8 cellular contexts compared by ENCODE assay signal in the genomic region with DNA sequence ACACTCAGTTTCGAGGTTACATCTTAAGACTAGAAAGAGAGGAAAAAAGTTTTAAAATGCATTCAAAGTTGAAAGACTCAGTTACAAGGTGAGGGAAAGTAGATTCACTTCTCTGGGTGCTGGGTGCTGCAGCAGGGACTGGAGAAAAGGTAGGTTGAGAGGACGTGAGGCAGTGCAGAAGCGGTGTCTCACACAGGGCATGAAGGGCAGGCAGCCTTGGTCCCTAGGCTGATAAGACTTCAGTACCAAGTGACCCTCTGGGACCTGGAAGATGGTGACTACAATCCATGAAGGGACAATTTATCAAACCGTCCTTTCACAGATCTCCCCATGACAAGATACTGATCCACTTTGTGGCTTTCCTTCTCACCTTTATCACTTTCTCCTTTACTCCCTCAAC. TPM values are rescaled to one million over a fixed set of nuclear protein-coding genes. Genes with fewer than 3 reads are reported as not detected.
"Had no signal": no experiment of that assay in that cellular context is flagged by ENCODE, and none has a peak within 500 bp of the region (broad histone marks: within the 10 kb centered on the region; RNA-seq: fewer than 3 reads in every experiment).

No MANE protein-coding gene starts in this region.

- ATAC-seq: HCT116 had no signal

- H3K36me3 ChIP-seq: HAP-1 had no signal

- H3K4me3 Mint-ChIP-seq: HFFc6 had no signal

- H3K27ac Mint-ChIP-seq: HFFc6 had no signal

- H2AFZ ChIP-seq: GM23248 had no signal

- DNase-seq: GM23248, GOT3, H7, HCEC 1CT, HFFc6 had no signal

- H3K9ac ChIP-seq: GM23248 had no signal

- H3K4me1 ChIP-seq: HAP-1 had no signal

- H3K27ac ChIP-seq: GM23248 had no signal

- H3K4me3 ChIP-seq: GM23248, HAP-1 had no signal

RNA-seq across cellular contexts. Expression of a gene that starts 47.3 kb away (rescaled TPM):
- total RNA-seq: GM23248, H4, H7, HFFc6 had no signal
- polyA plus RNA-seq: GM23248 had no signal
